Comparison of ENCODE assay signal across 8 cellular contexts in the genomic region with DNA sequence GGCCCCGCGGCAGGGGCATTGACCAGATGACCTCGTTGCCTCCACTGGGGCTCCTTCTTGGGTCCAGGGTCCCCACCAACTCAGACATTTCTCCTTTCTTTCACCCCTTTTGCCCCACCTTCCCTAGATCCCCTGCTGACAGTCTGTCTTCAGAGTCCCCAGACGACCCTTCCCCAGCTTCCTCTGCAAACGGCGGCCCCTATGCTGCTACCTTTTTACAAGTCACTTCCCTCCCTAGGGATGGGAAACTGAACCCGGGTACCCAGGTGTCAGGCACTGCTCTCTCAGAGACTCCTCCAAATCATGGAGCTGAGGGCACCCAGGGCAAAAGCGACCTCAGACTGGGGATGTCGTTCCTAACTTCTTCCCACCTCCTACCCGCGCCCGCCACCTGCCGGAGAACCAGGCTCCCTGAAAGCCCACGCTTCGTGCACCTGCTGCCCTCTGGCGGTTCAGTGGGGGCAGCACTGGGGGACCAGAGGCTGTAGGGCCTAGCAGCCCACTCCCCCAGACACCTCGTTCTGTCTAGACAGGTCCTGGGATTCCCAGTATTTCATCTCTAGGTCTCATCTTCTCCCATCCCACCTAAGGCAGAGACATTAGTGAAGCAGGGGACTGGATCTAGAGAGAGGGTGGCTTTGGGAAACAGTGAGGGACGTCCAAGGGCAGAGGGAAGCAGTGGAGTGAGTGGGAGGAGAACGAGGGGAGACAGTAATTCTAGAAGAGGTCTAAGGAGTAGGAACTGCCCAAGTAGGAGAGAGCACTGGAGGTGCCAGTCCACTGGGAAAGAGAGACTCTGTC. TPM values are rescaled to one million over a fixed set of nuclear protein-coding genes. Genes with fewer than 3 reads are reported as not detected.
A peak's percentile ranks its signal among the peaks of the same experiment; 100 is the strongest.
DNase-seq lines count a peak whose midpoint lies in the region; ATAC-seq and TF ChIP-seq lines count a peak whose summit lies in the region.

No MANE protein-coding gene starts in this region.

- H2AFZ ChIP-seq in SU-DHL-6 (ENCODE audit: low read depth, low read length, severe bottlenecking): peak overlapping the region; percentile 82

- no peaks in the 10 kb centered on the region for H3F3A ChIP-seq in SU-DHL-6 (ENCODE audit: insufficient read depth)

- peaks cover 40% of the 10 kb centered on the region for H3K4me1 ChIP-seq in adipocyte (ENCODE audit: control insufficient read depth, insufficient read depth, low read length)
- peaks cover 6 to 55% (median 31%) of the 10 kb centered on the region in 9 donors for H3K4me1 ChIP-seq in heart right ventricle

- H3K4me3 ChIP-seq in NB4 (ENCODE audit: low read depth, low read length) (no peak overlapping the region), SU-DHL-6 (ENCODE audit: insufficient read depth, low read length, poor library complexity, severe bottlenecking) (peak overlapping the region; percentile 35), adipocyte (ENCODE audit: low read length) (peak overlapping the region; percentile 77), heart right ventricle (peak overlapping the region; percentile 37 to 63 (median 58))

- no peaks in the 10 kb centered on the region for H3K27me3 Mint-ChIP-seq in type B pancreatic cell

- peak; percentile 79 to 94 (median 87) for ATAC-seq in heart right ventricle

- H3K4me1 Mint-ChIP-seq in type B pancreatic cell (ENCODE audit: unreplicated experiment): peaks cover 29% of the 10 kb centered on the region

- H3K4me2 ChIP-seq in SU-DHL-6 (ENCODE audit: low read depth, low read length, poor library complexity, severe bottlenecking): peak overlapping the region; percentile 62

- no peaks in the 10 kb centered on the region for H3K9me3 Mint-ChIP-seq in type B pancreatic cell

- no peaks in the 10 kb centered on the region for H4K20me1 ChIP-seq in SU-DHL-6 (ENCODE audit: low read depth, low read length)

- H3K9me2 ChIP-seq in SU-DHL-6 (replicated peaks; ENCODE audit: insufficient read depth, low read length): no peaks in the 10 kb centered on the region

- peak overlapping the region; percentile 87 for H3K4me3 Mint-ChIP-seq in type B pancreatic cell

- no peak for TF ChIP-seq POLR2A in NB4 (IDR thresholded peaks at IDR 0.05; ENCODE audit: extremely low read depth, insufficient read length)

- H3K27me3 ChIP-seq in SU-DHL-6 (ENCODE audit: low read length) (no peaks in the 10 kb centered on the region), adipocyte (replicated peaks; ENCODE audit: control insufficient read depth, insufficient read depth, low read length) (no peaks in the 10 kb centered on the region), heart right ventricle (no peaks in the 10 kb centered on the region)

- DNase-seq in DMS153 (lab: John Stamatoyannopoulos, UW): peak; percentile 56
- peak; percentile 33 for DNase-seq in GOT3 (lab: John Stamatoyannopoulos, UW)
- DNase-seq in NB4 (ENCODE audit: low read depth): peak; percentile 89
- peak; percentile 98 for DNase-seq in adipocyte (ENCODE audit: low read depth)
- peak; percentile 93 to 94 for DNase-seq in heart right ventricle
- DNase-seq in posterior cingulate gyrus: peak; percentile 78 to 98 (median 93)
- DNase-seq in type B pancreatic cell (ENCODE audit: extremely low spot score, unreplicated experiment): peak; percentile 97

- H3K27ac ChIP-seq in SU-DHL-6 (ENCODE audit: low read depth, low read length) (no peak overlapping the region), heart right ventricle (peak overlapping the region in 9 of 10 donors; percentile 63 to 87 (median 76))

- TF ChIP-seq CTCF in NB4 (IDR thresholded peaks at IDR 0.05; ENCODE audit: low read depth, low read length): peak; percentile 100
- peak; percentile 100 for TF ChIP-seq CTCF in SU-DHL-6 (IDR thresholded peaks at IDR 0.05; ENCODE audit: insufficient read depth, low read length, poor library complexity, severe bottlenecking)
- TF ChIP-seq CTCF in heart right ventricle (IDR thresholded peaks at IDR 0.05): peak; percentile 100
- peak; percentile 100 for TF ChIP-seq CTCF in type B pancreatic cell (conservative IDR thresholded peaks at IDR 0.05)

- H3K9me3 ChIP-seq in SU-DHL-6 (ENCODE audit: insufficient read depth, low read length) (no peaks in the 10 kb centered on the region), adipocyte (ENCODE audit: control insufficient read depth, low read length) (no peaks in the 10 kb centered on the region), heart right ventricle (no peaks in the 10 kb centered on the region)

- 8 to 9% methylated on average over 19 of the region's 19 CpGs for WGBS in heart right ventricle, 2 donors

- H3K36me3 Mint-ChIP-seq in type B pancreatic cell: peaks cover 16% of the 10 kb centered on the region

- H3K36me3 ChIP-seq in SU-DHL-6 (ENCODE audit: low read length) (no peaks in the 10 kb centered on the region), adipocyte (ENCODE audit: control insufficient read depth, insufficient read depth, low read length, severe bottlenecking) (no peaks in the 10 kb centered on the region), heart right ventricle (no peaks in the 10 kb centered on the region)

- intact Hi-C loops in heart right ventricle (cut with DNase I): loop anchor here in 1 of 10 donors (10.0 kb wide), 1 partner anchor 375 kb away; a partner anchor contains a TSS
- intact Hi-C loops in posterior cingulate gyrus (cut with DNase I): loop anchor here (1.0 kb wide), 1 partner anchor 9 kb away; no protein-coding TSS in a partner anchor

- peak overlapping the region; percentile 28; the same call in 1 of the 2 replicates for H3K9ac ChIP-seq in SU-DHL-6 (ENCODE audit: low read length)
- peak overlapping the region; percentile 70 for H3K9ac ChIP-seq in adipocyte (ENCODE audit: low read length)

- H3K79me2 ChIP-seq in SU-DHL-6 (ENCODE audit: insufficient read depth, low read length): no peaks in the 10 kb centered on the region

- H3K27ac Mint-ChIP-seq in type B pancreatic cell: peak overlapping the region; percentile 78

RNA-seq across cellular contexts. Expression of a gene that starts 4.9 kb away (rescaled TPM):
- total RNA-seq in heart right ventricle (10 to 100 TPM in 2 of 10 donors, 1 to 10 TPM in 8; 3.8 to 19.1 (median 4.8) TPM), type B pancreatic cell (ENCODE audit: low replicate concordance) (29.5 and 47.3 TPM in 2 replicates)
- 10 to 100 TPM in 1 of 2 donors, 1 to 10 TPM in 1; 8.1 to 10.5 TPM for polyA plus RNA-seq in heart right ventricle

RNA-seq across cellular contexts. Expression of a gene that starts 15.3 kb away (rescaled TPM):
- total RNA-seq in heart right ventricle (1 to 10 TPM in 1 of 10 donors, under 1 TPM in 3, not detected in 6; 0.15 to 2.9 (median 0.25) TPM), type B pancreatic cell (ENCODE audit: low replicate concordance) (not detected in 2 replicates)
- polyA plus RNA-seq in heart right ventricle: under 1 TPM in 1 of 2 donors, not detected in 1; 0.45 TPM

RNA-seq across cellular contexts. Expression of a gene that starts 39.5 kb away (rescaled TPM):
- total RNA-seq in heart right ventricle: 10 to 100 TPM; 35.7 to 86.1 (median 48.8) TPM
- 100 to 1,000 TPM in 1 of 2 donors, 10 to 100 TPM in 1; 31.9 to 154 TPM for polyA plus RNA-seq in heart right ventricle
- 2.5 and 25.9 TPM in 2 replicates for total RNA-seq in type B pancreatic cell (ENCODE audit: low replicate concordance)

RNA-seq across cellular contexts. Expression of a gene that starts 54.7 kb away (rescaled TPM):
- total RNA-seq in heart right ventricle (100 to 1,000 TPM; 111 to 143 (median 131) TPM), type B pancreatic cell (ENCODE audit: low replicate concordance) (196 and 229 TPM in 2 replicates)
- polyA plus RNA-seq in heart right ventricle: 100 to 1,000 TPM in 1 of 2 donors, 10 to 100 TPM in 1; 64.0 to 152 TPM

Comparison
In these comparisons a context has a peak if more than half of its experiments do, and no peak if none do; other contexts are left out.
1. DNase-seq: peak in every context shown above with its lines; median percentile 98 in adipocyte; 97 in type B pancreatic cell; 94 in heart right ventricle; 93 in posterior cingulate gyrus; 89 in NB4; 56 in DMS153; 33 in GOT3.